27 cellular contexts compared by ENCODE assay signal in the genomic region with DNA sequence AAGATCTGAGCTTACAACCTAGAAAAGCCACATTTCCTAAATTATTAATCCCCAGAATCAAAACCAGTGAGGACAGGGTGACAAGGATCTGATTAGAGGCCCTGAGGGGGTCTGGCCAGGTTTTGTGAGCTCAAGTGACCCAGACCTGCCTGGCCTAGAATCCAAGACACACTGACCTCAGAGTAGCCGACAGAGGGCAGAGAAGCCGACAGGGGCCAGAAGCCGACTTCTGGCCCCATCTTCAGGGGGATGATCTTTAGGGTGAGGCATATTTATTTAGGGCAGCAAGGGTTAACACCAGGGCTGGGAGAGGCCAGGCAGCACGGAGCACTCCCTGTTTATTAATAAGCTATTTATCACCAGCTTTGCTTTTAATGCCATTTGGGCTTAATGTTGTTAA.
"Had no signal": no experiment of that assay in that cellular context is flagged by ENCODE, and none has a peak within 500 bp of the region (broad histone marks: within the 10 kb centered on the region; RNA-seq: fewer than 3 reads in every experiment).

No MANE protein-coding gene starts in this region.

- H3K4me3 ChIP-seq: esophagus squamous epithelium, lung, mucosa of descending colon, ovary, sigmoid colon, thoracic aorta, tibial nerve, upper lobe of right lung, uterus had no signal

- H3K4me3 Mint-ChIP-seq: effector memory CD8-positive, alpha-beta T cell; immature natural killer cell; mesothelial cell of epicardium; naive thymus-derived CD8-positive, alpha-beta T cell; nephron progenitor cell; stimulated activated memory B cell treated with anti-CD40 and anti-IgM and Interleukin-4, amounts not matched to agents 10 μg/mL and 1 μg/mL and 100 μg/mL, for 72 hours had no signal

- H3K27ac Mint-ChIP-seq: effector memory CD8-positive, alpha-beta T cell; immature natural killer cell; mesothelial cell of epicardium; naive thymus-derived CD8-positive, alpha-beta T cell; nephron progenitor cell; stimulated activated memory B cell treated with anti-CD40 and anti-IgM and Interleukin-4, amounts not matched to agents 10 μg/mL and 1 μg/mL and 100 μg/mL, for 72 hours had no signal

- H3K27ac ChIP-seq: esophagus squamous epithelium, ovary, thoracic aorta, tibial nerve, upper lobe of right lung had no signal

- H3K27me3 ChIP-seq: esophagus squamous epithelium, ovary, sigmoid colon, upper lobe of right lung, uterus had no signal

- ATAC-seq: effector memory CD8-positive, alpha-beta T cell; left colon; mucosa of descending colon; naive thymus-derived CD8-positive, alpha-beta T cell; stimulated activated memory B cell treated with anti-CD40 and anti-IgM and Interleukin-4, amounts not matched to agents 10 μg/mL and 1 μg/mL and 100 μg/mL, for 72 hours; stimulated activated naive CD8-positive, alpha-beta T cell treated with anti-CD3 and anti-CD28 coated beads, Interleukin-15, Interleukin-2, amounts not matched to agents 100 U/mL and 50 U/mL, for 24 hours; upper lobe of right lung had no signal

- H3K27me3 Mint-ChIP-seq: naive thymus-derived CD8-positive, alpha-beta T cell had no signal

- H3K36me3 Mint-ChIP-seq: immature natural killer cell; mesothelial cell of epicardium; naive thymus-derived CD8-positive, alpha-beta T cell; stimulated activated memory B cell treated with anti-CD40 and anti-IgM and Interleukin-4, amounts not matched to agents 10 μg/mL and 1 μg/mL and 100 μg/mL, for 72 hours had no signal

- DNase-seq: cerebellar nuclear complex; cortex of kidney; effector memory CD8-positive, alpha-beta T cell; erythroblast; esophagus squamous epithelium; foreskin melanocyte; immature natural killer cell; islet precursor cell; kidney glomerular epithelial cell; left colon; mesenchymal stem cell; mucosa of descending colon; naive thymus-derived CD8-positive, alpha-beta T cell; nephron progenitor cell; occipital lobe; ovary; posterior cingulate gyrus; sigmoid colon; stimulated activated CD4-positive, alpha-beta T cell treated with anti-CD3 and anti-CD28 coated beads, Interleukin-4, amount 100 ng/mL, for 4 hours; stimulated activated naive CD8-positive, alpha-beta T cell treated with anti-CD3 and anti-CD28 coated beads, Interleukin-15, Interleukin-2, amounts not matched to agents 100 U/mL and 50 U/mL, for 24 hours; upper lobe of right lung; uterus had no signal

- H3K9me3 Mint-ChIP-seq: effector memory CD8-positive, alpha-beta T cell; immature natural killer cell; mesothelial cell of epicardium; naive thymus-derived CD8-positive, alpha-beta T cell; nephron progenitor cell; stimulated activated memory B cell treated with anti-CD40 and anti-IgM and Interleukin-4, amounts not matched to agents 10 μg/mL and 1 μg/mL and 100 μg/mL, for 72 hours had no signal

- H3K9me3 ChIP-seq: esophagus squamous epithelium, mucosa of descending colon, ovary, sigmoid colon, thoracic aorta, tibial nerve, upper lobe of right lung, uterus had no signal

- H3K36me3 ChIP-seq: ovary, sigmoid colon, thoracic aorta, tibial nerve, upper lobe of right lung, uterus had no signal
